Comparison of ENCODE assay signal across 20 cellular contexts in the genomic region with DNA sequence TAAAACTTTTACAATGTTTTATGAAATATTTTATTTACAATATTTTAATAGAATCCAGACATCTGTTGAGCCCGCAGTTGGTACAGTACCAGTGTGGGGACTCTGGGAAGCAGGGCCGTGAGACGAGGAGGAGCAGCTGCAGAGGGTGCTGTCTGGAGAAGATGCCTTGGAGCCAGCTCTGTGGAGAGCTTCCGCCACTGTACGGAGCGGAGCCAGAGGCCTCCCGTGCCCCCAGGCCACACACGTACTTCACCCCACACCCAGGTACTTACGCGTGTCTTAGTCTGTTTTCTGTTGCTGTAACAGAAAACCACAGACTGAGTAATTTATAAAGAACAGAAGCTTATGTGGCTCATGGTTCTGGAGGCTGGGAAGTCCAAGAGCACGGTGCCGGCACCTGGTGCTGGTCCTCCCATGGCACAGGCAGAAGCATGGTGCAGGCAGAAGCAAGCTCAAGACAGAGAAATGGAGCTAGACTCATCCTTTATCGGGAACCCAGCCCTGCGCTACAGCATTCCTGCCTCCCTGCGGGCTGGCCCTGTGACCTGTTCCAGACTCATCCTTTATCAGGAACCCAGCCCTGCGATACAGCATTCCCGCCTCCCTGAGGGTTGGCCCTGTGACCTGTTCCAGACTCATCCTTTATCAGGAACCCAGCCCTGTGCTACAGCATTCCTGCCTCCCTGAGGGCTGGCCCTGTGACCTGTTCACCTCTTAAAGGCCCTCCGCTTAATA.
"Had no signal": no experiment of that assay in that cellular context is flagged by ENCODE, and none has a peak within 500 bp of the region (broad histone marks: within the 10 kb centered on the region; RNA-seq: fewer than 3 reads in every experiment).

No MANE protein-coding gene starts in this region.

- DNase-seq: activated CD4-positive, alpha-beta T cell treated with anti-CD3 and anti-CD28 coated beads, Interleukin-2, amount 10 ng/mL, durations not matched to agents 7 days and 5 days; activated CD4-positive, CD25-positive, alpha-beta regulatory T cell treated with anti-CD3 and anti-CD28 coated beads, Interleukin-2, amount 50 U/mL, for 72 hours; activated CD8-positive, alpha-beta T cell treated with anti-CD3 and anti-CD28 coated beads for 36 hours; activated naive CD4-positive, alpha-beta T cell treated with anti-CD3 and anti-CD28 coated beads, Interleukin-2, amount 50 U/mL, for 16 hours; activated naive CD8-positive, alpha-beta T cell treated with anti-CD3 and anti-CD28 coated beads, Interleukin-2, amount 50 U/mL, for 24 hours; activated T-cell treated with anti-CD3 and anti-CD28 coated beads, Interleukin-2, amount 50 U/mL, for 1 hour; dermis blood vessel endothelial cell; effector memory CD4-positive, alpha-beta T cell; heart left ventricle; naive thymus-derived CD8-positive, alpha-beta T cell; retina; stimulated activated CD4-positive, alpha-beta T cell treated with anti-CD3 and anti-CD28 coated beads, Interleukin-4, amount 100 ng/mL, for 24 hours; stimulated activated naive CD4-positive, alpha-beta T cell treated with Interleukin-2 at 50 U/mL for 16 hours; T-cell; tibial artery had no signal

- ATAC-seq: activated CD8-positive, alpha-beta T cell treated with anti-CD3 and anti-CD28 coated beads for 36 hours; activated naive CD8-positive, alpha-beta T cell treated with anti-CD3 and anti-CD28 coated beads, Interleukin-2, amount 50 U/mL, for 24 hours; heart left ventricle; naive thymus-derived CD8-positive, alpha-beta T cell; T-cell had no signal

- H3K9me3 ChIP-seq: vagina had no signal

- FAIRE-seq: islet of Langerhans had no signal

- H3K4me3 ChIP-seq: heart left ventricle, lung, neural progenitor cell, tibial artery, vagina had no signal

- H3K27ac ChIP-seq: heart left ventricle, neural progenitor cell, tibial artery, vagina, VCaP had no signal

- H3K27me3 ChIP-seq: heart left ventricle, neural progenitor cell, tibial artery, vagina had no signal

- H3K4me1 ChIP-seq: heart left ventricle, neural progenitor cell, tibial artery, vagina had no signal
